Comparison of ENCODE assay signal across 23 cellular contexts in genomic region chr18:79490593-79491551, GRCh38.
DNase-seq lines count a peak whose midpoint lies in the region; ATAC-seq, FAIRE-seq and TF ChIP-seq lines count a peak whose summit lies in the region.
"Had no signal": no experiment of that assay in that cellular context is flagged by ENCODE, and none has a peak within 500 bp of the region (broad histone marks: within the 10 kb centered on the region; RNA-seq: fewer than 3 reads in every experiment).

No MANE protein-coding gene starts in this region.

- DNase-seq in right lobe of liver = peak in 2 of 3 donors; percentile 31 to 37
- no peak for DNase-seq in HepG2 (ENCODE audit: low spot score)
- DNase-seq in brain microvascular endothelial cell = no peak
- peak; percentile 58 for DNase-seq in natural killer cell treated with Interleukin-12 subunit alpha and Interleukin-12 subunit beta and Interleukin-15 and Interleukin-18, amount 100 ng/mL, for 72 hours (ENCODE audit: low spot score)
- peak; percentile 40 for DNase-seq in upper lobe of right lung
- no peak for DNase-seq in tibial nerve (ENCODE audit: low spot score in 2 of 2)
- DNase-seq in D341Med (ENCODE audit: low spot score) = no peak
- DNase-seq in GM10266 (ENCODE audit: extremely low spot score) = no peak
- DNase-seq: activated CD4-positive, CD25-positive, alpha-beta regulatory T cell; activated CD8-positive, alpha-beta memory T cell treated with anti-CD3 and anti-CD28 coated beads, Interleukin-2, amount 50 U/mL, for 48 hours; amniotic stem cell; DMS153; immature natural killer cell; KBM-7; midbrain; NCI-H1105 treated with DMSO at 0.1 percent for 48 hours; NCI-H2171 treated with DMSO at 0.1 percent for 48 hours; stimulated activated CD4-positive, alpha-beta T cell treated with anti-CD3 and anti-CD28 coated beads, Interleukin-15, amount 100 ng/mL, for 24 hours had no signal

- no peak overlapping the region for H3K9ac ChIP-seq in HepG2 (ENCODE audit: insufficient read depth, low read depth, low read length)

- no peak for TF ChIP-seq CTCF in right lobe of liver (IDR thresholded peaks at IDR 0.05)
- no peak for TF ChIP-seq CTCF in HepG2 (CRISPR knock-in tag; IDR thresholded peaks at IDR 0.05)
- TF ChIP-seq CTCF in brain microvascular endothelial cell (IDR thresholded peaks at IDR 0.05; ENCODE audit: low read depth, low read length, missing control alignments) = no peak
- TF ChIP-seq CTCF in upper lobe of right lung (IDR thresholded peaks at IDR 0.05) = no peak
- no peak for TF ChIP-seq CTCF in tibial nerve (IDR thresholded peaks at IDR 0.05)
- no peak for TF ChIP-seq CTCF in GM10266 (IDR thresholded peaks at IDR 0.05; ENCODE audit: control insufficient read depth, insufficient read depth, low read depth, missing control alignments)

- H2AFZ ChIP-seq in HepG2 (ENCODE audit: low read length) = no peak overlapping the region

- no peak for FAIRE-seq in HepG2 (lab: Jason Lieb, UNC)
- FAIRE-seq: colon, endothelial cell of umbilical vein had no signal

- H3K27me3 Mint-ChIP-seq in natural killer cell treated with Interleukin-12 subunit alpha and Interleukin-12 subunit beta and Interleukin-15 and Interleukin-18, amount 100 ng/mL, for 72 hours = no peaks in the 10 kb centered on the region
- H3K27me3 Mint-ChIP-seq: progenitor cell of endocrine pancreas had no signal

- no peaks in the 10 kb centered on the region for H4K20me1 ChIP-seq in HepG2 (ENCODE audit: insufficient read depth, low read length)

- H3K27me3 ChIP-seq in right lobe of liver (no peaks in the 10 kb centered on the region), HepG2 (ENCODE audit: control insufficient read depth in 1 of 2, insufficient read depth in 2 of 2, low read length in 2 of 2) (peaks cover 11 to 38% of the 10 kb centered on the region in 2 experiments), brain microvascular endothelial cell (replicated peaks) (no peaks in the 10 kb centered on the region), upper lobe of right lung (no peaks in the 10 kb centered on the region), tibial nerve (no peaks in the 10 kb centered on the region)
- H3K27me3 ChIP-seq: gastroesophageal sphincter had no signal

- H3K36me3 Mint-ChIP-seq in natural killer cell treated with Interleukin-12 subunit alpha and Interleukin-12 subunit beta and Interleukin-15 and Interleukin-18, amount 100 ng/mL, for 72 hours = peaks cover 5% of the 10 kb centered on the region

- no TSS peak for BruUV-seq in HepG2 (replicated peaks; lab: Mats Ljungman, UMichigan)

- WGBS in right lobe of liver (ENCODE audit: insufficient coverage, low coverage, low lambda C conversion rate, missing lambda C conversion rate) = 83% methylated on average over 18 of the region's 42 CpGs
- 16% methylated on average over 29 of the region's 42 CpGs for WGBS in HepG2 (ENCODE audit: low lambda C conversion rate)
- WGBS in tibial nerve, 2 donors = 88 to 89% methylated on average over 35 to 40 of the region's 42 CpGs

- H3K4me3 ChIP-seq in right lobe of liver = no peak overlapping the region
- no peak overlapping the region for H3K4me3 ChIP-seq in HepG2 (replicated peaks in 1 of 3; ENCODE audit: insufficient read depth in 1 of 3, low read depth in 2 of 3, low read length in 3 of 3)
- no peak overlapping the region for H3K4me3 ChIP-seq in brain microvascular endothelial cell (ENCODE audit: low read depth, low read length)
- no peak overlapping the region for H3K4me3 ChIP-seq in upper lobe of right lung
- no peak overlapping the region for H3K4me3 ChIP-seq in tibial nerve
- H3K4me3 ChIP-seq: gastroesophageal sphincter had no signal

- POLR2A ChIA-PET in HepG2 (lab: Yijun Ruan, JAX) = no interaction called here

- H3K9me3 ChIP-seq in right lobe of liver (no peaks in the 10 kb centered on the region), HepG2 (ENCODE audit: low read length) (no peaks in the 10 kb centered on the region), upper lobe of right lung (no peaks in the 10 kb centered on the region), tibial nerve (no peaks in the 10 kb centered on the region)
- H3K9me3 ChIP-seq: gastroesophageal sphincter had no signal

- peaks cover 0 to 8% of the 10 kb centered on the region in 2 donors for H3K4me1 Mint-ChIP-seq in natural killer cell treated with Interleukin-12 subunit alpha and Interleukin-12 subunit beta and Interleukin-15 and Interleukin-18, amount 100 ng/mL, for 72 hours (ENCODE audit: low read depth in 2 of 2)

- H3K4me3 Mint-ChIP-seq in natural killer cell treated with Interleukin-12 subunit alpha and Interleukin-12 subunit beta and Interleukin-15 and Interleukin-18, amount 100 ng/mL, for 72 hours = no peak overlapping the region
- H3K4me3 Mint-ChIP-seq: immature natural killer cell had no signal

- in situ Hi-C loops in HepG2 (cut with HindIII; ENCODE audit: extremely low pct_ligation_motif_present, low pct_unique_long_range_greater_than_20kb) = no loop called here
- in situ Hi-C loops in brain microvascular endothelial cell (cut with HindIII; ENCODE audit: low pct_ligation_motif_present, low sequenced_read_pairs) = no loop called here

- TF ChIP-seq EP300 in HepG2 (IDR thresholded peaks at IDR 0.05; ENCODE audit: low read depth in 2 of 2, low read length in 2 of 2) = no peak
- no peak for TF ChIP-seq EP300 in HepG2 (CRISPR knock-in tag; IDR thresholded peaks at IDR 0.05; ENCODE audit: borderline replicate concordance)
- TF ChIP-seq EP300 in tibial nerve (IDR thresholded peaks at IDR 0.05) = no peak

- TF ChIP-seq POLR2A in right lobe of liver (IDR thresholded peaks at IDR 0.05) (no peak), HepG2 (IDR thresholded peaks at IDR 0.05; ENCODE audit: insufficient read depth in 1 of 2, low read depth in 2 of 2, low read length in 2 of 2) (no peak), tibial nerve (IDR thresholded peaks at IDR 0.05) (no peak)

- intact Hi-C loops in right lobe of liver (cut with DNase I) = no loop called here
- intact Hi-C loops in HepG2 (cut with micrococcal nuclease; ENCODE audit: unreplicated experiment) = no loop called here
- intact Hi-C loops in upper lobe of right lung (cut with DNase I) = no loop called here

- H3K27ac ChIP-seq in right lobe of liver (no peak overlapping the region), HepG2 (ENCODE audit: extremely low read length, insufficient read depth, low read length) (no peak overlapping the region), brain microvascular endothelial cell (peak overlapping the region; percentile 27), upper lobe of right lung (no peak overlapping the region), tibial nerve (no peak overlapping the region)
- H3K27ac ChIP-seq: gastroesophageal sphincter, RWPE1 had no signal

- H3K79me2 ChIP-seq in HepG2 (ENCODE audit: insufficient read depth, low read length) = no peaks in the 10 kb centered on the region

- H3K9me3 Mint-ChIP-seq in natural killer cell treated with Interleukin-12 subunit alpha and Interleukin-12 subunit beta and Interleukin-15 and Interleukin-18, amount 100 ng/mL, for 72 hours = peaks cover 3% of the 10 kb centered on the region

- ATAC-seq in right lobe of liver (no peak), HepG2 (no peak), upper lobe of right lung (no peak)
- no peak for ATAC-seq in natural killer cell treated with Interleukin-12 subunit alpha and Interleukin-12 subunit beta and Interleukin-15 and Interleukin-18, amount 100 ng/mL, for 72 hours
- ATAC-seq: gastroesophageal sphincter had no signal

- CTCF ChIA-PET in HepG2 (lab: Yijun Ruan, JAX; ENCODE audit: low intra/inter-chr PET ratio, low total read pairs) = no interaction called here

- no peak overlapping the region for H3K4me2 ChIP-seq in HepG2 (ENCODE audit: low read depth, low read length)

- no peaks in the 10 kb centered on the region for H3K36me3 ChIP-seq in right lobe of liver
- H3K36me3 ChIP-seq in HepG2 (replicated peaks in 1 of 2; ENCODE audit: control insufficient read depth in 1 of 2, insufficient read depth in 2 of 2, low read length in 2 of 2) = no peaks in the 10 kb centered on the region
- no peaks in the 10 kb centered on the region for H3K36me3 ChIP-seq in brain microvascular endothelial cell (replicated peaks)
- peaks cover 11% of the 10 kb centered on the region for H3K36me3 ChIP-seq in upper lobe of right lung
- peaks cover 0 to 88% (median 8%) of the 10 kb centered on the region in 3 donors for H3K36me3 ChIP-seq in tibial nerve

- H3K4me1 ChIP-seq in right lobe of liver (no peaks in the 10 kb centered on the region), HepG2 (ENCODE audit: insufficient read depth, low read length) (no peaks in the 10 kb centered on the region), upper lobe of right lung (no peaks in the 10 kb centered on the region), tibial nerve (peaks cover 0 to 8% (median 2%) of the 10 kb centered on the region in 4 donors)

- no peak overlapping the region for H3K27ac Mint-ChIP-seq in natural killer cell treated with Interleukin-12 subunit alpha and Interleukin-12 subunit beta and Interleukin-15 and Interleukin-18, amount 100 ng/mL, for 72 hours
- H3K27ac Mint-ChIP-seq: progenitor cell of endocrine pancreas had no signal

- TF ChIP-seq RAD21 in HepG2 (CRISPR knock-in tag; IDR thresholded peaks at IDR 0.05) = no peak

TF ChIP-seq in HepG2, 621 proteins besides CTCF, POLR2A, EP300 and RAD21 (continues in another document):
- TF ChIP-seq ZNF263 (CRISPR knock-in tag; IDR thresholded peaks at IDR 0.05) (no peak), ZNF672 (CRISPR knock-in tag; IDR thresholded peaks at IDR 0.05) (no peak), HNRNPH1 (optimal IDR thresholded peaks at IDR 0.05; ENCODE audit: low read depth, low read length) (no peak), NFKB2 (CRISPR knock-in tag; IDR thresholded peaks at IDR 0.05; ENCODE audit: borderline replicate concordance) (no peak), E2F2 (CRISPR knock-in tag; IDR thresholded peaks at IDR 0.05; ENCODE audit: borderline replicate concordance) (no peak)
- TF ChIP-seq, protein P1, sequence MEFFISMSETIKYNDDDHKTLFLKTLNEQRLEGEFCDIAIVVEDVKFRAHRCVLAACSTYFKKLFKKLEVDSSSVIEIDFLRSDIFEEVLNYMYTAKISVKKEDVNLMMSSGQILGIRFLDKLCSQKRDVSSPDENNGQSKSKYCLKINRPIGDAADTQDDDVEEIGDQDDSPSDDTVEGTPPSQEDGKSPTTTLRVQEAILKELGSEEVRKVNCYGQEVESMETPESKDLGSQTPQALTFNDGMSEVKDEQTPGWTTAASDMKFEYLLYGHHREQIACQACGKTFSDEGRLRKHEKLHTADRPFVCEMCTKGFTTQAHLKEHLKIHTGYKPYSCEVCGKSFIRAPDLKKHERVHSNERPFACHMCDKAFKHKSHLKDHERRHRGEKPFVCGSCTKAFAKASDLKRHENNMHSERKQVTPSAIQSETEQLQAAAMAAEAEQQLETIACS (CRISPR knock-in tag; IDR thresholded peaks at IDR 0.05) = no peak

Comparison
In these comparisons a context has a peak if more than half of its experiments do, and no peak if none do; other contexts are left out.
1. DNase-seq: peak in right lobe of liver (2 of 3), natural killer cell treated with Interleukin-12 subunit alpha and Interleukin-12 subunit beta and Interleukin-15 and Interleukin-18, amount 100 ng/mL, for 72 hours (single experiment) and upper lobe of right lung (single experiment); none in HepG2 (single experiment), brain microvascular endothelial cell (single experiment), tibial nerve (0 of 2), D341Med (single experiment) and GM10266 (single experiment).